Comparison of ENCODE assay signal across 14 cellular contexts in genomic region chr12:1500095-1500801, GRCh38.
A peak's percentile ranks its signal among the peaks of the same experiment; 100 is the strongest.
DNase-seq lines count a peak whose midpoint lies in the region; ATAC-seq, FAIRE-seq and TF ChIP-seq lines count a peak whose summit lies in the region.
"Had no signal": no experiment of that assay in that cellular context is flagged by ENCODE, and none has a peak within 500 bp of the region (broad histone marks: within the 10 kb centered on the region; RNA-seq: fewer than 3 reads in every experiment).

No MANE protein-coding gene starts in this region.

- H3K27me3 Mint-ChIP-seq in T-helper 17 cell: peaks cover 48% of the 10 kb centered on the region

- in situ Hi-C loops in astrocyte of the spinal cord (cut with HindIII; ENCODE audit: low sequenced_read_pairs): no loop called here

- H3K4me3 ChIP-seq in astrocyte of the spinal cord (ENCODE audit: low read depth, low read length): no peak overlapping the region
- H3K4me3 ChIP-seq: suprapubic skin had no signal

- peaks cover 13% of the 10 kb centered on the region for H3K4me1 Mint-ChIP-seq in T-helper 17 cell

- no peak for TF ChIP-seq CTCF in AG09319 (IDR thresholded peaks at IDR 0.05; ENCODE audit: low read depth, low read length)
- no peak for TF ChIP-seq CTCF in astrocyte of the spinal cord (IDR thresholded peaks at IDR 0.05; ENCODE audit: low read depth, low read length)

- peak; percentile 27 for DNase-seq in AG09319 (ENCODE audit: extremely low read depth, low read depth)
- DNase-seq in HTR-8/SVneo (ENCODE audit: insufficient read length, low spot score): peak; percentile 48
- peak; percentile 59 for DNase-seq in astrocyte of the spinal cord (ENCODE audit: low read depth, low spot score)
- peak; percentile 45 for DNase-seq in kidney tubule cell (ENCODE audit: low spot score)
- no peak for DNase-seq in T-helper 17 cell
- no peak for DNase-seq in stimulated activated CD4-positive, alpha-beta T cell treated with anti-CD3 and anti-CD28 coated beads, Interleukin-4, amount 100 ng/mL, for 24 hours
- DNase-seq in NCI-H187 treated with DMSO at 0.1 percent for 48 hours (lab: John Stamatoyannopoulos, UW): no peak
- DNase-seq: activated CD8-positive, alpha-beta T cell treated with anti-CD3 and anti-CD28 coated beads for 36 hours; COR-L47; foreskin keratinocyte; NCI-H1105 treated with DMSO at 0.1 percent for 48 hours; stimulated activated CD4-positive, alpha-beta T cell treated with anti-CD3 and anti-CD28 coated beads, Interleukin-1b, Interleukin-23, amount 100 ng/mL, for 48 hours had no signal

- peak; percentile 88 for FAIRE-seq in HTR-8/SVneo (lab: Jason Lieb, UNC)

- no peaks in the 10 kb centered on the region for H3K9me3 ChIP-seq in T-helper 17 cell (ENCODE audit: control insufficient read depth, low read length, poor library complexity, severe bottlenecking)
- H3K9me3 ChIP-seq: suprapubic skin had no signal

- H3K27ac Mint-ChIP-seq in T-helper 17 cell: no peak overlapping the region
- H3K27ac Mint-ChIP-seq: activated CD8-positive, alpha-beta T cell treated with anti-CD3 and anti-CD28 coated beads for 36 hours had no signal

- peaks cover 5% of the 10 kb centered on the region for H3K36me3 Mint-ChIP-seq in T-helper 17 cell (ENCODE audit: low read depth)

- ATAC-seq in T-helper 17 cell (no peak), HG03378 (IDR thresholded peaks at IDR 0.05; ENCODE audit: unreplicated experiment) (no peak)
- ATAC-seq: activated CD8-positive, alpha-beta T cell treated with anti-CD3 and anti-CD28 coated beads for 36 hours; foreskin keratinocyte had no signal

- H3K4me3 Mint-ChIP-seq in T-helper 17 cell: no peak overlapping the region
- H3K4me3 Mint-ChIP-seq: activated CD8-positive, alpha-beta T cell treated with anti-CD3 and anti-CD28 coated beads for 36 hours had no signal

Comparison
In these comparisons a context has a peak if more than half of its experiments do, and no peak if none do; other contexts are left out.
1. DNase-seq: peak in AG09319 (single experiment), HTR-8/SVneo (single experiment), astrocyte of the spinal cord (single experiment) and kidney tubule cell (single experiment); none in T-helper 17 cell (0 of 3), stimulated activated CD4-positive, alpha-beta T cell treated with anti-CD3 and anti-CD28 coated beads, Interleukin-4, amount 100 ng/mL, for 24 hours (single experiment) and NCI-H187 treated with DMSO at 0.1 percent for 48 hours (single experiment).